In the genomic region with DNA sequence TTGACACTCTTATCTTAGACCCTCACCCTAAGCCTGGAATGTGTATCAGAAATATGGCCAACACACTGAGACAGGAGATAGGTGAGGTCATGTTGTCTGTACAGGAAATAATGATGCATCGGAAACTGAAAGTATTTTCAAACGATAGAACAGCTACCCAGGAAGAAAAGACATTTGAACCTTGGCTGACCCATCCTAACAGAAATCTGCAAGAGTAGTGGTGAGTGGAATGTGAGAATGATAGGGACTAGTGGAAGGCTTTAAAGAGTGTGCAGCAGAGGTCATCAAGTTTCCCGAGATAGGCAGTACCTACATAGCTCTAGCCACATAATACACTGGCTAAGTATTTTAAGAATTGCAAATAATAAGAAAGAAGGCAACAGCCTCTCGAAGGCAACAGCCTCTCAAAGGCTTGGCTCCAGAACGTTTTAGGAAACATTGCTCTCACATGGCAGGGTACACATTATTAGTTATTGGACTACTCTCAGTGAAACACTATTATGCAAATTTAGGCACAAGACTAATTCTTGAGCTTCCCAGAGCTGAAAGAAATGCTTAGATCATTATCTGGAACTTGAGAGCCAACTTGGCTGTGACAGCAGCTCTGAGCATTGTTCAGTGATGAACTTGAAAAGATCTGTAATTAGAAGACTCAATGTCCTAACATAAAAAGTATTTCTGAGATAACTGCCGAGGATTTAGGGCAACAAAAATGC, we compare ENCODE assay signal across 22 cellular contexts.
DNase-seq lines count a peak whose midpoint lies in the region; ATAC-seq, FAIRE-seq and TF ChIP-seq lines count a peak whose summit lies in the region.
"Had no signal": no experiment of that assay in that cellular context is flagged by ENCODE, and none has a peak within 500 bp of the region (broad histone marks: within the 10 kb centered on the region; RNA-seq: fewer than 3 reads in every experiment).

No MANE protein-coding gene starts in this region.

- H3K4me2 ChIP-seq in astrocyte (ENCODE audit: low read length) (peak overlapping the region; percentile 28), OCI-LY7 (ENCODE audit: low read length) (no peak overlapping the region)

- intact Hi-C loops in heart left ventricle (cut with DNase I) (no loop called here), psoas muscle (cut with DNase I) (no loop called here), OCI-LY7 (cut with micrococcal nuclease; ENCODE audit: unreplicated experiment) (no loop called here)

- H4K20me1 ChIP-seq in astrocyte (ENCODE audit: insufficient read depth, low read length): no peaks in the 10 kb centered on the region
- no peaks in the 10 kb centered on the region for H4K20me1 ChIP-seq in OCI-LY7 (ENCODE audit: insufficient read depth, low read length)

- WGBS in heart left ventricle, 4 donors: 2 to 12% (median 9%) methylated on average over 6 of the region's 6 CpGs
- 9 to 12% (median 12%) methylated on average over 6 of the region's 6 CpGs for WGBS in psoas muscle, 3 donors

- no peak overlapping the region for H3K4me3 Mint-ChIP-seq in astrocyte (ENCODE audit: unreplicated experiment)
- H3K4me3 Mint-ChIP-seq: activated T-cell treated with anti-CD3 and anti-CD28 coated beads, Interleukin-2, amount 50 U/mL, for 4 hours; stimulated activated effector memory CD8-positive, alpha-beta T cell treated with anti-CD3 and anti-CD28 coated beads, Interleukin-12 subunit alpha, Interleukin-12 subunit beta, amount 100 ng/mL, for 72 hours had no signal

- TF ChIP-seq CTCF in astrocyte (IDR thresholded peaks at IDR 0.05; ENCODE audit: insufficient read depth, low read depth, low read length) (no peak), heart left ventricle (IDR thresholded peaks at IDR 0.05) (no peak), psoas muscle (IDR thresholded peaks at IDR 0.05) (no peak), OCI-LY7 (conservative IDR thresholded peaks at IDR 0.05; ENCODE audit: low read length) (no peak)

- DNase-seq in astrocyte (ENCODE audit: low read depth) (peak; percentile 39), heart left ventricle (no peak), psoas muscle (no peak), HPDE6-E6E7 (ENCODE audit: extremely low spot score) (no peak), OCI-LY7 (ENCODE audit: low spot score) (no peak), NCI-H1930 (lab: John Stamatoyannopoulos, UW) (no peak)
- DNase-seq: activated CD4-positive, alpha-beta T cell treated with anti-CD3 and anti-CD28 coated beads, Interleukin-2, amount 50 U/mL, for 1 hour; activated T-cell treated with anti-CD3 and anti-CD28 coated beads, Interleukin-2, amount 50 U/mL, for 4 hours; dorsolateral prefrontal cortex; foreskin keratinocyte; NCI-H748 treated with DMSO at 0.1 percent for 48 hours; retina; stimulated activated CD4-positive, alpha-beta T cell treated with anti-CD3 and anti-CD28 coated beads, Interleukin-4, amount 100 ng/mL, for 4 hours; T1000 had no signal

- H3K27me3 ChIP-seq in astrocyte (ENCODE audit: insufficient read depth, low read length) (no peaks in the 10 kb centered on the region), heart left ventricle (no peaks in the 10 kb centered on the region), psoas muscle (ENCODE audit: insufficient read depth in 3 of 3, low read length in 2 of 3) (no peaks in the 10 kb centered on the region)
- H3K27me3 ChIP-seq: dorsolateral prefrontal cortex, foreskin keratinocyte, vagina had no signal

- H3K4me1 ChIP-seq in astrocyte (ENCODE audit: insufficient read depth, low read length) (no peaks in the 10 kb centered on the region), heart left ventricle (peaks cover 0 to 28% (median 8%) of the 10 kb centered on the region in 12 donors), psoas muscle (no peaks in the 10 kb centered on the region), OCI-LY7 (ENCODE audit: insufficient read depth, low read length, poor library complexity, severe bottlenecking) (no peaks in the 10 kb centered on the region)
- H3K4me1 ChIP-seq: foreskin keratinocyte, vagina had no signal

- H3K79me2 ChIP-seq in astrocyte (ENCODE audit: insufficient read depth, low read length) (no peaks in the 10 kb centered on the region), OCI-LY7 (ENCODE audit: insufficient read depth, low read depth, low read length) (no peaks in the 10 kb centered on the region)

- H3K4me1 Mint-ChIP-seq in astrocyte (ENCODE audit: low read depth, unreplicated experiment): peaks cover 8% of the 10 kb centered on the region
- H3K4me1 Mint-ChIP-seq: stimulated activated effector memory CD8-positive, alpha-beta T cell treated with anti-CD3 and anti-CD28 coated beads, Interleukin-12 subunit alpha, Interleukin-12 subunit beta, amount 100 ng/mL, for 72 hours had no signal

- FAIRE-seq in astrocyte (lab: Jason Lieb, UNC): no peak
- FAIRE-seq: H1, K562 had no signal

- no peak for TF ChIP-seq POLR2A in heart left ventricle (IDR thresholded peaks at IDR 0.05)

- no peaks in the 10 kb centered on the region for H3K9me2 ChIP-seq in OCI-LY7 (ENCODE audit: insufficient read depth, low read length)

- H3K4me3 ChIP-seq in astrocyte (ENCODE audit: insufficient read depth, low read depth, low read length): no peak overlapping the region
- peak overlapping the region in 5 of 12 donors; percentile 1 to 17 (median 5) for H3K4me3 ChIP-seq in heart left ventricle
- no peak overlapping the region for H3K4me3 ChIP-seq in psoas muscle
- no peak overlapping the region for H3K4me3 ChIP-seq in OCI-LY7 (ENCODE audit: low read depth, low read length, poor library complexity, severe bottlenecking)
- H3K4me3 ChIP-seq: K562, vagina had no signal

- H3K9ac ChIP-seq in astrocyte (ENCODE audit: low read length): no peak overlapping the region

- H2AFZ ChIP-seq in astrocyte (ENCODE audit: low read depth, low read length) (no peak overlapping the region), OCI-LY7 (ENCODE audit: low read length) (no peak overlapping the region)

- CTCF ChIA-PET in OCI-LY7 (lab: Charles Lee; ENCODE audit: unreplicated experiment): no interaction called here

- H3K9me3 Mint-ChIP-seq in astrocyte (ENCODE audit: unreplicated experiment): peaks cover 2% of the 10 kb centered on the region

- H3K36me3 Mint-ChIP-seq in astrocyte (ENCODE audit: low read depth, unreplicated experiment): no peaks in the 10 kb centered on the region
- H3K36me3 Mint-ChIP-seq: stimulated activated effector memory CD8-positive, alpha-beta T cell treated with anti-CD3 and anti-CD28 coated beads, Interleukin-12 subunit alpha, Interleukin-12 subunit beta, amount 100 ng/mL, for 72 hours had no signal

- H3K9me3 ChIP-seq in astrocyte (ENCODE audit: insufficient read depth, low read depth, low read length) (no peaks in the 10 kb centered on the region), heart left ventricle (no peaks in the 10 kb centered on the region), psoas muscle (no peaks in the 10 kb centered on the region), OCI-LY7 (ENCODE audit: low read length) (no peaks in the 10 kb centered on the region)
- H3K9me3 ChIP-seq: vagina had no signal

- H3K27ac ChIP-seq in astrocyte (ENCODE audit: low read depth, low read length) (no peak overlapping the region), heart left ventricle (peak overlapping the region; percentile 12 to 74 (median 52)), psoas muscle (peak overlapping the region; percentile 9), OCI-LY7 (ENCODE audit: low read depth, low read length, poor library complexity, severe bottlenecking) (no peak overlapping the region)
- H3K27ac ChIP-seq: C4-2B, foreskin keratinocyte, RWPE1, vagina had no signal

- no TSS peak for BruUV-seq in OCI-LY7 (replicated peaks; lab: Mats Ljungman, UMichigan)

- H3K36me3 ChIP-seq in astrocyte (ENCODE audit: insufficient read depth, low read length) (no peaks in the 10 kb centered on the region), heart left ventricle (no peaks in the 10 kb centered on the region), psoas muscle (ENCODE audit: insufficient read depth in 1 of 2, low read depth in 1 of 2) (no peaks in the 10 kb centered on the region), OCI-LY7 (ENCODE audit: insufficient read depth, low read length) (no peaks in the 10 kb centered on the region)
- H3K36me3 ChIP-seq: vagina had no signal

- H3K27ac Mint-ChIP-seq in astrocyte (ENCODE audit: unreplicated experiment): no peak overlapping the region
- H3K27ac Mint-ChIP-seq: stimulated activated effector memory CD8-positive, alpha-beta T cell treated with anti-CD3 and anti-CD28 coated beads, Interleukin-12 subunit alpha, Interleukin-12 subunit beta, amount 100 ng/mL, for 72 hours had no signal

- POLR2A ChIA-PET in OCI-LY7 (lab: Charles Lee): interaction anchor here (0.7 kb wide), 1 partner anchor 369 kb away, joined by 4 read pairs; no protein-coding TSS in a partner anchor

- peak; percentile 54 for ATAC-seq in HG03432 (IDR thresholded peaks at IDR 0.05; ENCODE audit: unreplicated experiment)
- peak; percentile 69 to 89 (median 88) for ATAC-seq in heart left ventricle
- peak in 1 of 4 donors; percentile 32 for ATAC-seq in psoas muscle
- ATAC-seq in HG03565 (IDR thresholded peaks at IDR 0.05; ENCODE audit: unreplicated experiment): no peak
- ATAC-seq: activated T-cell treated with anti-CD3 and anti-CD28 coated beads, Interleukin-2, amount 50 U/mL, for 4 hours; foreskin keratinocyte; K562; stimulated activated effector memory CD8-positive, alpha-beta T cell treated with anti-CD3 and anti-CD28 coated beads, Interleukin-12 subunit alpha, Interleukin-12 subunit beta, amount 100 ng/mL, for 72 hours had no signal

- H3K27me3 Mint-ChIP-seq in astrocyte (ENCODE audit: low read depth, unreplicated experiment): no peaks in the 10 kb centered on the region

Comparison
In these comparisons a context has a peak if more than half of its experiments do, and no peak if none do; other contexts are left out.
1. H3K27ac ChIP-seq: peak in heart left ventricle (12 of 12) and psoas muscle (single experiment); none in astrocyte (single experiment) and OCI-LY7 (single experiment).